Comparison of ENCODE assay signal across 21 cellular contexts in the genomic region with DNA sequence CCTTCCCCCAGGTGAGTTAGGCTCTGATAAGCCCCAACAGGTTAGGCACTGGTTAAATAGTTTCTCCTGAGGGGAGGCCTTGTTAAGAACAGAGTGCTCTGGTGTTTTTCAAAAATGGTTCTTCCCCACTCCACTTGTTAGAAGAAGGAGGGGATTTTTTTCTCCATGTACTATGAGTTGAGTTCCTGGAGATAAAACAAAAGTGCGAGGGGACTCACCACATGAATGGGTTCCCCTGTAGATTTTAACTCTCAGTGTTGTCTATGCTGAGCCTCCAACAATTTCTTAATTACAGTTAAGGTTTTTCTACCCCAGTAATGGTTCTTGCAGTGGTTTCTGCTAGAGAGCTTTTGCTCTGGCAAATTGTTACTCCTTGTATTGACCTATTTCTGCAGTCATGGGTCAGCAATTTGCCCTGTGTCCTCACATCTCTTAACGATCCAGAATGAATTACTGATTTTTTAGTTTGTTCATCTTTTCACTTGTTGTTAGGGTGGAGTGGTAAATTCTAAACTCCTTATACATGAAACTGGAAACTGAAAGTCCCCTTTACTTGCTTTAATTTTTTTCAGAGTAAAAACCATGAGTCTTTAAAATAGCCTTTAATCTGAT. TPM values are rescaled to one million over a fixed set of nuclear protein-coding genes. Genes with fewer than 3 reads are reported as not detected.
DNase-seq lines count a peak whose midpoint lies in the region; ATAC-seq and TF ChIP-seq lines count a peak whose summit lies in the region.
"Had no signal": no experiment of that assay in that cellular context is flagged by ENCODE, and none has a peak within 500 bp of the region (broad histone marks: within the 10 kb centered on the region; RNA-seq: fewer than 3 reads in every experiment).

No MANE protein-coding gene starts in this region.

- no peaks in the 10 kb centered on the region for H3K36me3 ChIP-seq in HUES48 (ENCODE audit: control insufficient read depth, insufficient read depth, low read length)
- H3K36me3 ChIP-seq in hepatocyte (replicated peaks; ENCODE audit: insufficient read depth, low read depth) = no peaks in the 10 kb centered on the region
- H3K36me3 ChIP-seq: right atrium auricular region, vagina had no signal

- H3K9me2 ChIP-seq in hepatocyte (replicated peaks; ENCODE audit: insufficient read depth) = no peaks in the 10 kb centered on the region

- H3K27ac Mint-ChIP-seq in activated CD4-positive, alpha-beta T cell treated with anti-CD3 and anti-CD28 coated beads for 36 hours = peak overlapping the region; percentile 22
- H3K27ac Mint-ChIP-seq in activated CD4-positive, alpha-beta T cell treated with anti-CD3 and anti-CD28 coated beads, Interleukin-2, amount 10 ng/mL, durations not matched to agents 7 days and 5 days = no peak overlapping the region
- H3K27ac Mint-ChIP-seq: T-helper 2 cell treated with Interferon-gamma antibody and Interleukin-4, amounts not matched to agents 5 μg/mL and 100 μg/mL, for 36 hours had no signal

- H3K4me3 ChIP-seq in GM08714 (ENCODE audit: low read length) (peak overlapping the region; percentile 48; the same call in 1 of the 2 replicates), HUES48 (ENCODE audit: low read depth, low read length) (no peak overlapping the region), hepatocyte (no peak overlapping the region)
- H3K4me3 ChIP-seq: right atrium auricular region, vagina had no signal

- TF ChIP-seq CTCF in hepatocyte (IDR thresholded peaks at IDR 0.05; ENCODE audit: poor library complexity) = no peak

- peaks cover 17% of the 10 kb centered on the region for H3K36me3 Mint-ChIP-seq in activated CD4-positive, alpha-beta T cell treated with anti-CD3 and anti-CD28 coated beads for 36 hours (ENCODE audit: low read depth)
- peaks cover 19% of the 10 kb centered on the region for H3K36me3 Mint-ChIP-seq in activated CD4-positive, alpha-beta T cell treated with anti-CD3 and anti-CD28 coated beads, Interleukin-2, amount 10 ng/mL, durations not matched to agents 7 days and 5 days (ENCODE audit: low read depth)

- peaks cover 41% of the 10 kb centered on the region for H3K4me1 Mint-ChIP-seq in activated CD4-positive, alpha-beta T cell treated with anti-CD3 and anti-CD28 coated beads for 36 hours
- H3K4me1 Mint-ChIP-seq in activated CD4-positive, alpha-beta T cell treated with anti-CD3 and anti-CD28 coated beads, Interleukin-2, amount 10 ng/mL, durations not matched to agents 7 days and 5 days = peaks cover 24% of the 10 kb centered on the region

- H4K20me1 ChIP-seq in hepatocyte (ENCODE audit: insufficient read depth, poor library complexity, severe bottlenecking) = no peaks in the 10 kb centered on the region

- H3K27me3 ChIP-seq in HUES48 (ENCODE audit: control insufficient read depth, insufficient read depth, low read length) (no peaks in the 10 kb centered on the region), hepatocyte (no peaks in the 10 kb centered on the region)
- H3K27me3 ChIP-seq: right atrium auricular region, vagina had no signal

- POLR2A ChIA-PET in activated CD4-positive, alpha-beta T cell treated with anti-CD3 and anti-CD28 coated beads for 36 hours (lab: Charles Lee) = no interaction called here
- POLR2A ChIA-PET in activated CD4-positive, alpha-beta T cell treated with anti-CD3 and anti-CD28 coated beads, Interleukin-2, amount 10 ng/mL, durations not matched to agents 7 days and 5 days (lab: Charles Lee) = no interaction called here

- H3K9me3 ChIP-seq in HUES48 (ENCODE audit: control insufficient read depth, insufficient read depth, low read length) (no peaks in the 10 kb centered on the region), hepatocyte (ENCODE audit: low read depth) (no peaks in the 10 kb centered on the region)
- H3K9me3 ChIP-seq: right atrium auricular region, vagina had no signal

- H3K4me3 Mint-ChIP-seq in activated CD4-positive, alpha-beta T cell treated with anti-CD3 and anti-CD28 coated beads for 36 hours = no peak overlapping the region
- H3K4me3 Mint-ChIP-seq in activated CD4-positive, alpha-beta T cell treated with anti-CD3 and anti-CD28 coated beads, Interleukin-2, amount 10 ng/mL, durations not matched to agents 7 days and 5 days = no peak overlapping the region
- H3K4me3 Mint-ChIP-seq: T-helper 2 cell treated with Interferon-gamma antibody and Interleukin-4, amounts not matched to agents 5 μg/mL and 100 μg/mL, for 36 hours had no signal

- peak overlapping the region; percentile 3 for H3K4me2 ChIP-seq in hepatocyte

- H3K79me2 ChIP-seq in hepatocyte = peaks cover 50% of the 10 kb centered on the region

- peak; percentile 60 for ATAC-seq in activated CD4-positive, alpha-beta T cell treated with anti-CD3 and anti-CD28 coated beads for 36 hours
- ATAC-seq: left ventricle myocardium superior had no signal

- WGBS in hepatocyte (ENCODE audit: low lambda C conversion rate, missing lambda C conversion rate) = 56% methylated on average over 2 of the region's 2 CpGs

- H3K27ac ChIP-seq in HUES48 (ENCODE audit: low read depth, low read length) (peak overlapping the region; percentile 8), hepatocyte (no peak overlapping the region)
- H3K27ac ChIP-seq: right atrium auricular region, vagina had no signal

- H3K4me1 ChIP-seq in HUES48 (ENCODE audit: control insufficient read depth, insufficient read depth, low read length) (peaks cover 20% of the 10 kb centered on the region), hepatocyte (ENCODE audit: insufficient read depth) (peaks cover 12% of the 10 kb centered on the region)
- H3K4me1 ChIP-seq: right atrium auricular region had no signal

- DNase-seq in activated CD4-positive, alpha-beta T cell treated with anti-CD3 and anti-CD28 coated beads for 36 hours = no peak
- no peak for DNase-seq in activated CD4-positive, alpha-beta T cell treated with anti-CD3 and anti-CD28 coated beads, Interleukin-2, amount 10 ng/mL, durations not matched to agents 7 days and 5 days
- no peak for DNase-seq in hepatocyte (ENCODE audit: low spot score)
- no peak for DNase-seq in kidney tubule cell (ENCODE audit: low spot score)
- no peak for DNase-seq in SW 1271 (lab: John Stamatoyannopoulos, UW)
- DNase-seq in NCI-H128 (lab: John Stamatoyannopoulos, UW; ENCODE audit: unreplicated experiment) = no peak
- DNase-seq: 8988T; amniotic stem cell; COR-L47; head of caudate nucleus; Kasumi-1; left ventricle myocardium superior; NCI-H1105 treated with DMSO at 0.1 percent for 48 hours; NCI-H510A; NK-92 treated with Interleukin-12 subunit alpha and Interleukin-12 subunit beta, amount 100 ng/mL, for 24 hours; nucleus accumbens had no signal

- intact Hi-C loops in activated CD4-positive, alpha-beta T cell treated with anti-CD3 and anti-CD28 coated beads for 36 hours (cut with DNase I, micrococcal nuclease) = no loop called here

- no peak overlapping the region for H3K9ac ChIP-seq in HUES48 (ENCODE audit: low read depth, low read length)

- H3K9me3 Mint-ChIP-seq in activated CD4-positive, alpha-beta T cell treated with anti-CD3 and anti-CD28 coated beads for 36 hours (ENCODE audit: low read depth) = no peaks in the 10 kb centered on the region
- H3K9me3 Mint-ChIP-seq in activated CD4-positive, alpha-beta T cell treated with anti-CD3 and anti-CD28 coated beads, Interleukin-2, amount 10 ng/mL, durations not matched to agents 7 days and 5 days = peaks cover 11% of the 10 kb centered on the region
- H3K9me3 Mint-ChIP-seq: T-helper 2 cell treated with Interferon-gamma antibody and Interleukin-4, amounts not matched to agents 5 μg/mL and 100 μg/mL, for 36 hours had no signal

- no peak overlapping the region for H2AFZ ChIP-seq in hepatocyte

- CTCF ChIA-PET in activated CD4-positive, alpha-beta T cell treated with anti-CD3 and anti-CD28 coated beads for 36 hours (lab: Charles Lee) = no interaction called here
- CTCF ChIA-PET in activated CD4-positive, alpha-beta T cell treated with anti-CD3 and anti-CD28 coated beads, Interleukin-2, amount 10 ng/mL, durations not matched to agents 7 days and 5 days (lab: Charles Lee) = no interaction called here

- no peaks in the 10 kb centered on the region for H3K27me3 Mint-ChIP-seq in activated CD4-positive, alpha-beta T cell treated with anti-CD3 and anti-CD28 coated beads for 36 hours
- H3K27me3 Mint-ChIP-seq in activated CD4-positive, alpha-beta T cell treated with anti-CD3 and anti-CD28 coated beads, Interleukin-2, amount 10 ng/mL, durations not matched to agents 7 days and 5 days = no peaks in the 10 kb centered on the region

RNA-seq across cellular contexts. Expression of gene SCAMP1, which starts 44.4 kb away (rescaled TPM):
- 10 to 100 TPM; 15.5 to 24.1 TPM for total RNA-seq in activated CD4-positive, alpha-beta T cell treated with anti-CD3 and anti-CD28 coated beads for 36 hours
- total RNA-seq in activated CD4-positive, alpha-beta T cell treated with anti-CD3 and anti-CD28 coated beads, Interleukin-2, amount 10 ng/mL, durations not matched to agents 7 days and 5 days = 10 to 100 TPM; 17.4 to 19.3 TPM
- 39.9 and 47.6 TPM in 2 replicates for total RNA-seq in hepatocyte
- 17.9 and 22.4 TPM in 2 replicates for polyA plus RNA-seq in hepatocyte
